In genomic region chr19:14073925-14074838, GRCh38 we compare ENCODE assay signal across 8 cellular contexts. TPM values are rescaled to one million over a fixed set of nuclear protein-coding genes. Genes with fewer than 3 reads are reported as not detected.
DNase-seq lines count a peak whose midpoint lies in the region; ATAC-seq and TF ChIP-seq lines count a peak whose summit lies in the region.

No MANE protein-coding gene starts in this region.

- peaks cover 18 to 45% (median 34%) of the 10 kb centered on the region in 3 donors for H3K27me3 Mint-ChIP-seq in CD14-positive monocyte (ENCODE audit: low read depth in 3 of 3)
- H3K27me3 Mint-ChIP-seq in activated T-cell treated with anti-CD3 and anti-CD28 coated beads, Interleukin-2, amount 50 U/mL, for 72 hours (ENCODE audit: low read depth): no peaks in the 10 kb centered on the region

- DNase-seq in CD14-positive monocyte (ENCODE audit: low spot score) (no peak), HFF-Myc (ENCODE audit: extremely low read depth, low read depth) (no peak), heart right ventricle (no peak), GM10266 (ENCODE audit: extremely low spot score) (no peak), AG20443 (ENCODE audit: low spot score) (no peak)
- DNase-seq in activated T-cell treated with anti-CD3 and anti-CD28 coated beads, Interleukin-2, amount 50 U/mL, for 72 hours: peak; percentile 40 to 49

- H3K9me3 Mint-ChIP-seq in CD14-positive monocyte: no peaks in the 10 kb centered on the region
- H3K9me3 Mint-ChIP-seq in activated T-cell treated with anti-CD3 and anti-CD28 coated beads, Interleukin-2, amount 50 U/mL, for 72 hours: no peaks in the 10 kb centered on the region

- H3K4me1 Mint-ChIP-seq in CD14-positive monocyte: peaks cover 53% of the 10 kb centered on the region
- peaks cover 10% of the 10 kb centered on the region for H3K4me1 Mint-ChIP-seq in activated T-cell treated with anti-CD3 and anti-CD28 coated beads, Interleukin-2, amount 50 U/mL, for 72 hours (ENCODE audit: low read depth)

- ATAC-seq in activated T-cell treated with anti-CD3 and anti-CD28 coated beads, Interleukin-2, amount 50 U/mL, for 72 hours (replicated peaks in 1 of 2): peak; percentile 10 to 11
- ATAC-seq in heart right ventricle (peak in 6 of 8 donors; percentile 0 to 15 (median 6)), GM21390 (IDR thresholded peaks at IDR 0.05; ENCODE audit: unreplicated experiment) (no peak)

- H3K9me3 ChIP-seq in heart right ventricle: no peaks in the 10 kb centered on the region

- 3% methylated on average over 37 to 44 of the region's 44 CpGs for WGBS in heart right ventricle, 2 donors

- TF ChIP-seq CTCF in CD14-positive monocyte (IDR thresholded peaks at IDR 0.05): no peak
- no peak for TF ChIP-seq CTCF in HFF-Myc (IDR thresholded peaks at IDR 0.05; ENCODE audit: low read depth, low read length, missing control alignments)
- no peak for TF ChIP-seq CTCF in heart right ventricle (IDR thresholded peaks at IDR 0.05)
- TF ChIP-seq CTCF in GM10266 (IDR thresholded peaks at IDR 0.05; ENCODE audit: control insufficient read depth, insufficient read depth, low read depth, missing control alignments): no peak

- H3K27ac ChIP-seq in heart right ventricle (peak overlapping the region; percentile 87 to 97 (median 90)), rectal smooth muscle tissue (ENCODE audit: low read depth, low read length) (peak overlapping the region; percentile 78)

- H3K27me3 ChIP-seq in heart right ventricle: peaks cover 0 to 10% (median 0%) of the 10 kb centered on the region in 7 donors
- H3K27me3 ChIP-seq in rectal smooth muscle tissue (ENCODE audit: control insufficient read depth, insufficient read depth, low read length): no peaks in the 10 kb centered on the region

- H3K4me3 ChIP-seq in HFF-Myc (replicated peaks; ENCODE audit: low read depth, low read length) (peak overlapping the region; percentile 52), heart right ventricle (peak overlapping the region; percentile 71 to 97 (median 82)), rectal smooth muscle tissue (ENCODE audit: low read length) (peak overlapping the region; percentile 95)

- peaks cover 0 to 3% of the 10 kb centered on the region in 2 donors for H3K36me3 Mint-ChIP-seq in CD14-positive monocyte
- peaks cover 0 to 4% of the 10 kb centered on the region in 2 donors for H3K36me3 Mint-ChIP-seq in activated T-cell treated with anti-CD3 and anti-CD28 coated beads, Interleukin-2, amount 50 U/mL, for 72 hours (ENCODE audit: insufficient read depth in 2 of 2)

- intact Hi-C loops in CD14-positive monocyte (cut with micrococcal nuclease) (loop anchor here (2.0 to 5.0 kb wide), 2 partner anchors 192 to 193 kb away; no protein-coding TSS in a partner anchor), heart right ventricle (cut with DNase I) (loop anchor here in 9 of 10 donors (1.0 to 10.0 kb wide), 13 partner anchors 63 to 479 kb away; partner anchors contain the start of genes ASF1B (in 4 of the 9), C19orf53 (in 1 of the 9), DCAF15 (in 1 of the 9) and MRI1 (in 1 of the 9))

- H3K36me3 ChIP-seq in heart right ventricle (no peaks in the 10 kb centered on the region), rectal smooth muscle tissue (ENCODE audit: control insufficient read depth, insufficient read depth, low read length) (no peaks in the 10 kb centered on the region)

- H3K4me1 ChIP-seq in heart right ventricle (peaks cover 11 to 55% (median 37%) of the 10 kb centered on the region in 9 donors), rectal smooth muscle tissue (ENCODE audit: control insufficient read depth, insufficient read depth, low read length) (peaks cover 8% of the 10 kb centered on the region)

- H3K9ac ChIP-seq in rectal smooth muscle tissue (ENCODE audit: low read length): peak overlapping the region; percentile 76

- H3K4me3 Mint-ChIP-seq in CD14-positive monocyte: peak overlapping the region; percentile 97 to 99
- H3K4me3 Mint-ChIP-seq in activated T-cell treated with anti-CD3 and anti-CD28 coated beads, Interleukin-2, amount 50 U/mL, for 72 hours: peak overlapping the region; percentile 98 to 99

- peak overlapping the region; percentile 79 to 89 (median 86) for H3K27ac Mint-ChIP-seq in CD14-positive monocyte
- peak overlapping the region; percentile 32 for H3K27ac Mint-ChIP-seq in activated T-cell treated with anti-CD3 and anti-CD28 coated beads, Interleukin-2, amount 50 U/mL, for 72 hours

RNA-seq across cellular contexts. Expression of gene MISP3, which starts 1.6 kb away (rescaled TPM):
- polyA plus RNA-seq in CD14-positive monocyte: under 1 TPM; 0.42 to 0.52 TPM
- total RNA-seq in activated T-cell treated with anti-CD3 and anti-CD28 coated beads, Interleukin-2, amount 50 U/mL, for 72 hours: 1 to 10 TPM; 4.6 to 5.8 TPM
- total RNA-seq in heart right ventricle: 10 to 100 TPM in 1 of 10 donors, 1 to 10 TPM in 9; 3.1 to 10.3 (median 5.9) TPM
- 10 to 100 TPM in 1 of 2 donors, 1 to 10 TPM in 1; 5.7 to 12.4 TPM for polyA plus RNA-seq in heart right ventricle

RNA-seq across cellular contexts. Expression of gene C19orf67, which starts 11.4 kb away (rescaled TPM):
- not detected for polyA plus RNA-seq in CD14-positive monocyte
- total RNA-seq in activated T-cell treated with anti-CD3 and anti-CD28 coated beads, Interleukin-2, amount 50 U/mL, for 72 hours: not detected
- not detected for total RNA-seq in heart right ventricle
- polyA plus RNA-seq in heart right ventricle: not detected

RNA-seq across cellular contexts. Expression of gene PALM3, which starts 12.3 kb away (rescaled TPM):
- polyA plus RNA-seq in CD14-positive monocyte (not detected), heart right ventricle (under 1 TPM in 1 of 2 donors, not detected in 1; 0.14 TPM)
- under 1 TPM in 1 of 2 donors, not detected in 1; 0.10 TPM for total RNA-seq in activated T-cell treated with anti-CD3 and anti-CD28 coated beads, Interleukin-2, amount 50 U/mL, for 72 hours
- under 1 TPM in 5 of 10 donors, not detected in 5; 0.14 to 0.94 (median 0.38) TPM for total RNA-seq in heart right ventricle

RNA-seq across cellular contexts. Expression of gene SAMD1, which starts 16.4 kb away (rescaled TPM):
- 1 to 10 TPM in 1 of 2 donors, under 1 TPM in 1; 0.78 to 1.4 TPM for polyA plus RNA-seq in CD14-positive monocyte
- total RNA-seq in activated T-cell treated with anti-CD3 and anti-CD28 coated beads, Interleukin-2, amount 50 U/mL, for 72 hours: 10 to 100 TPM; 41.6 to 77.1 TPM
- 10 to 100 TPM; 26.7 to 53.0 (median 33.7) TPM for total RNA-seq in heart right ventricle
- polyA plus RNA-seq in heart right ventricle: 10 to 100 TPM; 34.4 to 55.3 TPM

RNA-seq across cellular contexts. Expression of gene IL27RA, which starts 42.6 kb away (rescaled TPM):
- polyA plus RNA-seq in CD14-positive monocyte (10 to 100 TPM; 54.9 to 61.5 TPM), heart right ventricle (1 to 10 TPM; 4.6 to 5.9 TPM)
- total RNA-seq in activated T-cell treated with anti-CD3 and anti-CD28 coated beads, Interleukin-2, amount 50 U/mL, for 72 hours: 10 to 100 TPM; 67.0 to 75.2 TPM
- 1 to 10 TPM; 2.4 to 7.6 (median 3.4) TPM for total RNA-seq in heart right ventricle

Comparison
In these comparisons a context has a peak if more than half of its experiments do, and no peak if none do; other contexts are left out.
1. DNase-seq: peak in activated T-cell treated with anti-CD3 and anti-CD28 coated beads, Interleukin-2, amount 50 U/mL, for 72 hours (2 of 2); none in CD14-positive monocyte (single experiment), HFF-Myc (single experiment), heart right ventricle (0 of 2), GM10266 (single experiment) and AG20443 (single experiment).
2. Peak in every context shown above with its lines, with median percentiles within 50 percentile points of each other: H3K4me3 ChIP-seq.